In the genomic region with DNA sequence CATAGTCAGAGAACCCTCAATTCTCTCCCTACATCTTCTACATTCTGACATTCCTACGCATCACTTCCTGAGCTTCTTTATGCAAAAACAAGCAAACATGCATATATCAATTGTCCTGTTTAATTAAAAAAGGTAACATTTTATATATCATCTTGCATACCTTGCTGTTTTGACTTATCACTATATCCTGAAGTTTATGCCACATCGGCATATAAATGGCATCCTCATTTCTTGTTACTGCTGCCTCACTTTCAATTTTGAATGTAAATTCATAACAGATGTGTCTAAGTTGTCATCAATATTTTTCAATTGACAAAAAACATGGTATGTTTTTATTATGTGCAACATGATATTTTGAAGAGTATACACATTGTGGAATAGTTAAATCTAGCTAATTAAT, we compare ENCODE assay signal across 9 cellular contexts.
"Had no signal": no experiment of that assay in that cellular context is flagged by ENCODE, and none has a peak within 500 bp of the region (broad histone marks: within the 10 kb centered on the region; RNA-seq: fewer than 3 reads in every experiment).

No MANE protein-coding gene starts in this region.

- H3K4me3 ChIP-seq: GM23248 had no signal

- H2AFZ ChIP-seq: GM23248 had no signal

- H3K4me2 ChIP-seq: KMS-11 had no signal

- DNase-seq: GM23248, GOT3, H9, HCEC 1CT, Karpas-422, KBM-7 had no signal

- FAIRE-seq: H54, HTR-8/SVneo had no signal

- H3K27ac ChIP-seq: GM23248, KMS-11 had no signal

- H3K9ac ChIP-seq: GM23248, KMS-11 had no signal
